In genomic region chr22:20268289-20268349, GRCh38 we compare ENCODE assay signal across 8 cellular contexts. TPM values are rescaled to one million over a fixed set of nuclear protein-coding genes. Genes with fewer than 3 reads are reported as not detected.
DNase-seq lines count a peak whose midpoint lies in the region; ATAC-seq and TF ChIP-seq lines count a peak whose summit lies in the region.

Gene RTN4R, minus strand, starts transcription at chr22:20268318. Its CDS starts 226 bp downstream, at chr22:20268092.

- TF ChIP-seq CTCF in SU-DHL-6 (IDR thresholded peaks at IDR 0.05; ENCODE audit: insufficient read depth, low read length, poor library complexity, severe bottlenecking) (no peak), gastrocnemius medialis (IDR thresholded peaks at IDR 0.05 in 4 of 5, conservative IDR thresholded peaks at IDR 0.05 in 1 of 5) (no peak)

- no peaks in the 10 kb centered on the region for H3K9me2 ChIP-seq in SU-DHL-6 (replicated peaks; ENCODE audit: insufficient read depth, low read length)

- H3K9me3 ChIP-seq in SU-DHL-6 (ENCODE audit: insufficient read depth, low read length): no peaks in the 10 kb centered on the region
- H3K9me3 ChIP-seq in right cardiac atrium (ENCODE audit: control insufficient read depth, low read length): no peaks in the 10 kb centered on the region
- no peaks in the 10 kb centered on the region for H3K9me3 ChIP-seq in gastrocnemius medialis

- H3K4me2 ChIP-seq in SU-DHL-6 (ENCODE audit: low read depth, low read length, poor library complexity, severe bottlenecking): peak within 1 kb of the TSS; percentile 24

- no peak within 1 kb of the TSS for H2AFZ ChIP-seq in SU-DHL-6 (ENCODE audit: low read depth, low read length, severe bottlenecking)

- no peaks in the 10 kb centered on the region for H3F3A ChIP-seq in SU-DHL-6 (ENCODE audit: insufficient read depth)

- H3K36me3 ChIP-seq in SU-DHL-6 (ENCODE audit: low read length): no peaks in the 10 kb centered on the region
- H3K36me3 ChIP-seq in gastrocnemius medialis: no peaks in the 10 kb centered on the region

- no peak within 1 kb of the TSS for H3K4me3 ChIP-seq in SU-DHL-6 (ENCODE audit: insufficient read depth, low read length, poor library complexity, severe bottlenecking)
- H3K4me3 ChIP-seq in right cardiac atrium (ENCODE audit: low read length): peak within 1 kb of the TSS; percentile 75
- H3K4me3 ChIP-seq in gastrocnemius medialis: peak within 1 kb of the TSS; percentile 23 to 42 (median 28)

- under 1% methylated on average over 11 of the region's 12 CpGs for WGBS in right cardiac atrium

- no peaks in the 10 kb centered on the region for H3K27me3 ChIP-seq in SU-DHL-6 (ENCODE audit: low read length)
- no peaks in the 10 kb centered on the region for H3K27me3 ChIP-seq in right cardiac atrium (ENCODE audit: control insufficient read depth, insufficient read depth)
- peaks cover 0 to 5% (median 0%) of the 10 kb centered on the region in 3 donors for H3K27me3 ChIP-seq in gastrocnemius medialis

- intact Hi-C loops in right cardiac atrium (cut with DNase I) (loop anchor here in 2 of 4 donors (1.0 to 5.0 kb wide), 2 partner anchors 111 kb away; no protein-coding TSS in a partner anchor), gastrocnemius medialis (cut with DNase I; ENCODE audit: low total_unique reads) (loop anchor here (5.0 kb wide), 1 partner anchor 111 kb away; no protein-coding TSS in a partner anchor)

- H3K79me2 ChIP-seq in SU-DHL-6 (ENCODE audit: insufficient read depth, low read length): no peaks in the 10 kb centered on the region

- H3K9ac ChIP-seq in SU-DHL-6 (ENCODE audit: low read length): no peak within 1 kb of the TSS

- in situ Hi-C loops in G401 (cut with HindIII; ENCODE audit: low sequenced_read_pairs): no loop called here
- in situ Hi-C loops in gastrocnemius medialis (cut with MboI; ENCODE audit: low sequenced_read_pairs in 4 of 4): no loop called here

- DNase-seq in G401 (ENCODE audit: low spot score) (no peak), right cardiac atrium (no peak), gastrocnemius medialis (no peak), NCI-H2107 (lab: John Stamatoyannopoulos, UW) (no peak), NCI-H2196 (lab: John Stamatoyannopoulos, UW; ENCODE audit: unreplicated experiment) (no peak), HuH-7 (ENCODE audit: low spot score) (no peak)

- H3K27ac ChIP-seq in SU-DHL-6 (ENCODE audit: low read depth, low read length) (no peak within 1 kb of the TSS), right cardiac atrium (ENCODE audit: low read length) (no peak within 1 kb of the TSS), gastrocnemius medialis (peak within 1 kb of the TSS in 1 of 4 donors; percentile 46)

- no peaks in the 10 kb centered on the region for H4K20me1 ChIP-seq in SU-DHL-6 (ENCODE audit: low read depth, low read length)

- no peak for TF ChIP-seq POLR2A in gastrocnemius medialis (IDR thresholded peaks at IDR 0.05)

- H3K4me1 ChIP-seq in right cardiac atrium (ENCODE audit: control insufficient read depth, insufficient read depth, low read length) (no peaks in the 10 kb centered on the region), gastrocnemius medialis (no peaks in the 10 kb centered on the region)

- no peak for ATAC-seq in right cardiac atrium
- no peak for ATAC-seq in gastrocnemius medialis
- no peak for ATAC-seq in HG03442 (IDR thresholded peaks at IDR 0.05; ENCODE audit: unreplicated experiment)

RNA-seq across cellular contexts. Expression of gene RTN4R, which starts in this region (rescaled TPM):
- total RNA-seq in G401 (2014; rRNA removed; shearing (Covaris generic)): 39.2 and 50.4 TPM in 2 replicates
- total RNA-seq in right cardiac atrium: 1 to 10 TPM in 3 of 4 donors, under 1 TPM in 1; 0.56 to 1.9 (median 1.2) TPM
- polyA plus RNA-seq in right cardiac atrium: 1.1 TPM
- under 1 TPM in 2 of 4 donors, not detected in 2; 0.29 to 0.75 TPM for total RNA-seq in gastrocnemius medialis

Comparison
In these comparisons a context has a peak if more than half of its experiments do, and no peak if none do; other contexts are left out.
1. RNA of gene RTN4R (total RNA-seq): 39.2 to 50.4 TPM in G401; 0.56 to 1.9 TPM in right cardiac atrium and 0.29 to 0.75 TPM in gastrocnemius medialis; every median in the first group is over 10 times any median in the second.